Comparison of ENCODE assay signal across 8 cellular contexts in genomic region chr6:108847738-108848115, GRCh38. TPM values are rescaled to one million over a fixed set of nuclear protein-coding genes. Genes with fewer than 3 reads are reported as not detected.
A peak's percentile ranks its signal among the peaks of the same experiment; 100 is the strongest.
DNase-seq lines count a peak whose midpoint lies in the region; ATAC-seq and TF ChIP-seq lines count a peak whose summit lies in the region.

No MANE protein-coding gene starts in this region.

- no peak for TF ChIP-seq POLR2A in esophagus squamous epithelium (IDR thresholded peaks at IDR 0.05)
- no peak for TF ChIP-seq POLR2A in prostate gland (IDR thresholded peaks at IDR 0.05)

- intact Hi-C loops in esophagus squamous epithelium (cut with DNase I) (no loop called here), prostate gland (cut with DNase I) (loop anchor here (10.0 kb wide), 1 partner anchor 227 kb away; no protein-coding TSS in a partner anchor)

- CTCF ChIA-PET in RWPE1 (lab: Yijun Ruan, JAX): interaction anchor here (0.9 to 1.6 kb wide), 3 partner anchors 46 to 306 kb away, joined by 3 to 6 read pairs (median 4); no protein-coding TSS in a partner anchor

- peak overlapping the region; percentile 76 for H3K27ac ChIP-seq in RWPE1
- H3K27ac ChIP-seq in esophagus squamous epithelium: peak overlapping the region; percentile 56 to 90 (median 82)
- H3K27ac ChIP-seq in prostate gland: peak overlapping the region; percentile 59 to 62

- H3K4me3 ChIP-seq in GM08714 (ENCODE audit: low read length): peak overlapping the region; percentile 52; the same call in 1 of the 2 replicates
- H3K4me3 ChIP-seq in esophagus squamous epithelium: peak overlapping the region; percentile 49 to 97 (median 70)
- peak overlapping the region; percentile 50 to 58 for H3K4me3 ChIP-seq in prostate gland

- peaks cover 0 to 33% (median 20%) of the 10 kb centered on the region in 3 donors for H3K4me1 ChIP-seq in esophagus squamous epithelium
- no peaks in the 10 kb centered on the region for H3K4me1 ChIP-seq in prostate gland (replicated peaks)

- H3K36me3 ChIP-seq in esophagus squamous epithelium (no peaks in the 10 kb centered on the region), prostate gland (no peaks in the 10 kb centered on the region)

- H3K27me3 ChIP-seq in esophagus squamous epithelium (no peaks in the 10 kb centered on the region), prostate gland (replicated peaks; ENCODE audit: insufficient read depth) (no peaks in the 10 kb centered on the region)

- WGBS in esophagus squamous epithelium, 2 donors: 27 to 56% methylated on average over 11 to 12 of the region's 12 CpGs
- WGBS in prostate gland: 52% methylated on average over 12 of the region's 12 CpGs

- no peak for DNase-seq in RWPE1 (ENCODE audit: low spot score)
- DNase-seq in esophagus squamous epithelium (lab: John Stamatoyannopoulos, UW): no peak
- no peak for DNase-seq in prostate gland (ENCODE audit: low spot score)
- DNase-seq in activated effector memory CD4-positive, alpha-beta T cell treated with anti-CD3 and anti-CD28 coated beads, Interleukin-2, amount 50 U/mL, for 16 hours: no peak
- no peak for DNase-seq in COLO668 (lab: John Stamatoyannopoulos, UW; ENCODE audit: unreplicated experiment)
- no peak for DNase-seq in NCI-H82 (lab: John Stamatoyannopoulos, UW)

- no peak for TF ChIP-seq CTCF in RWPE1 (conservative IDR thresholded peaks at IDR 0.05; ENCODE audit: low read depth)
- TF ChIP-seq CTCF in esophagus squamous epithelium (IDR thresholded peaks at IDR 0.05): no peak
- no peak for TF ChIP-seq CTCF in prostate gland (IDR thresholded peaks at IDR 0.05)

- POLR2A ChIA-PET in RWPE1 (lab: Yijun Ruan, JAX; ENCODE audit: low non-redundant PET): interaction anchor here (0.6 kb wide), 1 partner anchor 34 kb away, joined by 4 read pairs; no protein-coding TSS in a partner anchor

- ATAC-seq in HG03159 (IDR thresholded peaks at IDR 0.05; ENCODE audit: unreplicated experiment): no peak

- H3K9me3 ChIP-seq in esophagus squamous epithelium (no peaks in the 10 kb centered on the region), prostate gland (no peaks in the 10 kb centered on the region)

RNA-seq across cellular contexts. Expression of gene ARMC2, which starts 0.5 kb away (rescaled TPM):
- total RNA-seq in esophagus squamous epithelium: 1 to 10 TPM in 2 of 4 donors, under 1 TPM in 2; 0.27 to 4.1 (median 1.2) TPM
- total RNA-seq in prostate gland: 1 to 10 TPM; 2.0 to 8.4 TPM
